Comparison of ENCODE assay signal across 25 cellular contexts in the genomic region with DNA sequence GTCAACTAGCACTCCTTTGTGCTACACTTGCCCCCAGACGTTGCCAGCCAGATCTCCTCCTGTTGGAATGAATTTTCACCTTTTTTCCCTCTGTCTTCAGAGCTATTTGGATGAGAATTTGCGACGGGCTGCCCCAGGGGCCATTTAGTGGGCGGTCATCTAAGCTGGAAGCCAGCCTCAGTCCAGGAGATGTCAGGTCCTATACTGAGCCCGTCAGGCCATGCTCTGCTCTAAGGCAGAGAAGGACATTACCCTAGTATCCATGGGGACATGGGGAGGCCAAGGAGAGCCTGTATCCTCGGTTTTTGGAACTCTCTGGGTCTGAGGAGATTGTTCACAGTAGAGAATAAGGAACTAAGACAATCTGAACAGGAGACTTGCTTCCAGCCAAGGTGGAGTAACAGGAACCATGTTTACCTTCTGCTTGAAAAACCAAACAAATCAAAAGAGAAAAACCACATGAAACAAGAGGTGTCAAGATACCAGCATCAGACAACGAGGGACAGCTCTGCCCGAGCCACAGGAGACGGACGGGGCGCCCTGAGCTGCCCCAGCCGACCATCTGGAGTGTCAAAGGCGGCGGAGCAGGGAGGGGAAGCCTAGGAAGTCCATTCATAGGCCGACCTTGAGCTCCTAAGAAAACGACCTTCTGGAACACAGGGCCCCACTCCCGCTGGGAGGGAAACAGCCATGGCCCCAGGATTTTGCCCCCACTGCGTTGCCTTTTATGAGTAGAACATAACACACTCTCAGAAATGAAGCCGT.
"Had no signal": no experiment of that assay in that cellular context is flagged by ENCODE, and none has a peak within 500 bp of the region (broad histone marks: within the 10 kb centered on the region; RNA-seq: fewer than 3 reads in every experiment).

No MANE protein-coding gene starts in this region.

- DNase-seq: activated B cell treated with CpG ODN at 0.5 μM for 24 hours; activated CD4-positive, alpha-beta T cell treated with anti-CD3 and anti-CD28 coated beads for 36 hours; activated CD4-positive, alpha-beta T cell treated with anti-CD3 and anti-CD28 coated beads, Interleukin-2, amount 50 U/mL, for 4 hours; activated CD8-positive, alpha-beta memory T cell treated with anti-CD3 and anti-CD28 coated beads for 24 hours; activated CD8-positive, alpha-beta memory T cell treated with anti-CD3 and anti-CD28 coated beads, Interleukin-2, amount 50 U/mL, for 4 hours; activated naive CD4-positive, alpha-beta T cell; activated naive CD8-positive, alpha-beta T cell treated with anti-CD3 and anti-CD28 coated beads for 36 hours; activated T-cell treated with anti-CD3 and anti-CD28 coated beads, Interleukin-2, amount 50 U/mL, for 24 hours; dermis blood vessel endothelial cell; effector memory CD4-positive, alpha-beta T cell; foreskin melanocyte; left lung; midbrain; natural killer cell; stimulated activated CD4-positive, alpha-beta T cell treated with anti-CD3 and anti-CD28 coated beads, Interleukin-2, amount 100 ng/mL, for 48 hours; stimulated activated CD8-positive, alpha-beta memory T cell treated with anti-CD3 and anti-CD28 coated beads, Interleukin-4, amount 100 ng/mL, for 48 hours; stimulated activated naive B cell treated with anti-CD40 and anti-IgM and Interleukin-4, amounts not matched to agents 10 μg/mL and 1 μg/mL and 100 μg/mL, for 72 hours; T-cell; T-helper 9 cell; trophoblast cell; uterus had no signal

- H3K36me3 ChIP-seq: left lung, sigmoid colon, uterus had no signal

- H3K4me3 ChIP-seq: left lung, sigmoid colon, smooth muscle cell, uterus had no signal

- ATAC-seq: activated CD4-positive, alpha-beta T cell treated with anti-CD3 and anti-CD28 coated beads for 36 hours; activated T-helper 17 cell treated with anti-CD3 and anti-CD28 coated beads, Interleukin-2, amount 50 U/mL, for 72 hours; esophagus mucosa; left lung; natural killer cell; stimulated activated naive B cell treated with anti-CD40 and anti-IgM and Interleukin-4, amounts not matched to agents 10 μg/mL and 1 μg/mL and 100 μg/mL, for 72 hours; T-cell had no signal

- H3K9me3 ChIP-seq: left lung, sigmoid colon, uterus had no signal

- H3K27me3 ChIP-seq: sigmoid colon, uterus had no signal

- H3K27ac ChIP-seq: left lung, sigmoid colon, uterus had no signal
